30 cellular contexts compared by ENCODE assay signal in genomic region chr5:11814373-11814772, GRCh38.
"Had no signal": no experiment of that assay in that cellular context is flagged by ENCODE, and none has a peak within 500 bp of the region (broad histone marks: within the 10 kb centered on the region; RNA-seq: fewer than 3 reads in every experiment).

No MANE protein-coding gene starts in this region.

- ATAC-seq: naive thymus-derived CD8-positive, alpha-beta T cell; natural killer cell treated with Interleukin-12 subunit alpha and Interleukin-12 subunit beta and Interleukin-15 and Interleukin-18, amount 100 ng/mL, for 72 hours; psoas muscle; right cardiac atrium; stimulated activated memory B cell treated with anti-CD40 and anti-IgM and Interleukin-4, amounts not matched to agents 10 μg/mL and 1 μg/mL and 100 μg/mL, for 72 hours; stimulated activated naive CD8-positive, alpha-beta T cell treated with anti-CD3 and anti-CD28 coated beads, Interleukin-15, amount 100 ng/mL, for 72 hours; stimulated activated naive CD8-positive, alpha-beta T cell treated with anti-CD3 and anti-CD28 coated beads, Interleukin-15, Interleukin-2, amounts not matched to agents 100 U/mL and 50 U/mL, for 24 hours had no signal

- H3K4me3 Mint-ChIP-seq: naive B cell; naive thymus-derived CD8-positive, alpha-beta T cell; natural killer cell treated with Interleukin-12 subunit alpha and Interleukin-12 subunit beta and Interleukin-15 and Interleukin-18, amount 100 ng/mL, for 72 hours; nephron progenitor cell; neural progenitor cell; stimulated activated memory B cell treated with anti-CD40 and anti-IgM and Interleukin-4, amounts not matched to agents 10 μg/mL and 1 μg/mL and 100 μg/mL, for 72 hours; stimulated activated naive CD8-positive, alpha-beta T cell treated with anti-CD3 and anti-CD28 coated beads, Interleukin-15, amount 100 ng/mL, for 72 hours had no signal

- H3K4me1 ChIP-seq: neural progenitor cell, psoas muscle, right lobe of liver, sigmoid colon, spleen, suprapubic skin, testis, tibial nerve, upper lobe of left lung, vagina had no signal

- H3K27me3 Mint-ChIP-seq: naive B cell; naive thymus-derived CD8-positive, alpha-beta T cell; natural killer cell treated with Interleukin-12 subunit alpha and Interleukin-12 subunit beta and Interleukin-15 and Interleukin-18, amount 100 ng/mL, for 72 hours; progenitor cell of endocrine pancreas; stimulated activated memory B cell treated with anti-CD40 and anti-IgM and Interleukin-4, amounts not matched to agents 10 μg/mL and 1 μg/mL and 100 μg/mL, for 72 hours; stimulated activated naive CD8-positive, alpha-beta T cell treated with anti-CD3 and anti-CD28 coated beads, Interleukin-15, amount 100 ng/mL, for 72 hours had no signal

- H3K4me3 ChIP-seq: neural progenitor cell, ovary, psoas muscle, right lobe of liver, sigmoid colon, spleen, suprapubic skin, testis, tibial nerve, upper lobe of left lung, vagina had no signal

- H2AFZ ChIP-seq: neural progenitor cell had no signal

- H3K27me3 ChIP-seq: neural progenitor cell, ovary, right lobe of liver, sigmoid colon, spleen, suprapubic skin, testis, tibial nerve, upper lobe of left lung, vagina had no signal

- H3K27ac Mint-ChIP-seq: naive B cell; naive thymus-derived CD8-positive, alpha-beta T cell; natural killer cell treated with Interleukin-12 subunit alpha and Interleukin-12 subunit beta and Interleukin-15 and Interleukin-18, amount 100 ng/mL, for 72 hours; nephron progenitor cell; neural progenitor cell; progenitor cell of endocrine pancreas; stimulated activated memory B cell treated with anti-CD40 and anti-IgM and Interleukin-4, amounts not matched to agents 10 μg/mL and 1 μg/mL and 100 μg/mL, for 72 hours; stimulated activated naive CD8-positive, alpha-beta T cell treated with anti-CD3 and anti-CD28 coated beads, Interleukin-15, amount 100 ng/mL, for 72 hours had no signal

- DNase-seq: naive B cell; naive thymus-derived CD8-positive, alpha-beta T cell; nephron progenitor cell; occipital lobe; ovary; psoas muscle; right cardiac atrium; right lobe of liver; sigmoid colon; small intestine; spleen; stimulated activated CD4-positive, alpha-beta T cell treated with anti-CD3 and anti-CD28 coated beads, Interleukin-12 subunit alpha, Interleukin-12 subunit beta, amount 100 ng/mL, for 4 hours; stimulated activated CD4-positive, alpha-beta T cell treated with anti-CD3 and anti-CD28 coated beads, Interleukin-1b, Interleukin-23, amount 100 ng/mL, for 48 hours; stimulated activated CD4-positive, alpha-beta T cell treated with anti-CD3 and anti-CD28 coated beads, Interleukin-4, amount 100 ng/mL, for 1 hour; stimulated activated CD4-positive, alpha-beta T cell treated with anti-CD3 and anti-CD28 coated beads, Interleukin-4, amount 100 ng/mL, for 4 hours; stimulated activated CD8-positive, alpha-beta memory T cell treated with anti-CD3 and anti-CD28 coated beads, Interleukin-4, amount 100 ng/mL, for 48 hours; stimulated activated naive CD4-positive, alpha-beta T cell; stimulated activated naive CD8-positive, alpha-beta T cell treated with anti-CD3 and anti-CD28 coated beads, Interleukin-15, amount 100 ng/mL, for 72 hours; stimulated activated naive CD8-positive, alpha-beta T cell treated with anti-CD3 and anti-CD28 coated beads, Interleukin-15, Interleukin-2, amounts not matched to agents 100 U/mL and 50 U/mL, for 24 hours; substantia nigra; testis; trophoblast cell; upper lobe of left lung had no signal

- H3K36me3 ChIP-seq: neural progenitor cell, ovary, right lobe of liver, sigmoid colon, spleen, suprapubic skin, tibial nerve, upper lobe of left lung, vagina had no signal

- H3K27ac ChIP-seq: neural progenitor cell, ovary, psoas muscle, right lobe of liver, sigmoid colon, spleen, suprapubic skin, testis, tibial nerve, upper lobe of left lung, vagina had no signal

- H3K4me2 ChIP-seq: neural progenitor cell had no signal

- H3K9ac ChIP-seq: neural progenitor cell had no signal

- H3K9me3 ChIP-seq: ovary, psoas muscle, right lobe of liver, sigmoid colon, suprapubic skin, testis, tibial nerve, upper lobe of left lung, vagina had no signal

- H3K4me1 Mint-ChIP-seq: naive B cell; naive thymus-derived CD8-positive, alpha-beta T cell; nephron progenitor cell; neural progenitor cell; stimulated activated memory B cell treated with anti-CD40 and anti-IgM and Interleukin-4, amounts not matched to agents 10 μg/mL and 1 μg/mL and 100 μg/mL, for 72 hours; stimulated activated naive CD8-positive, alpha-beta T cell treated with anti-CD3 and anti-CD28 coated beads, Interleukin-15, amount 100 ng/mL, for 72 hours had no signal

- H3K9me3 Mint-ChIP-seq: nephron progenitor cell, neural progenitor cell had no signal

- H3K36me3 Mint-ChIP-seq: naive B cell; natural killer cell treated with Interleukin-12 subunit alpha and Interleukin-12 subunit beta and Interleukin-15 and Interleukin-18, amount 100 ng/mL, for 72 hours; neural progenitor cell; stimulated activated memory B cell treated with anti-CD40 and anti-IgM and Interleukin-4, amounts not matched to agents 10 μg/mL and 1 μg/mL and 100 μg/mL, for 72 hours had no signal
